In genomic region chr11:62855571-62856332, GRCh38 we compare ENCODE assay signal across 1 cellular context.
TF ChIP-seq lines count a peak whose summit lies in the region.

No MANE protein-coding gene starts in this region.

TF ChIP-seq in HepG2, 621 proteins besides CTCF, POLR2A, EP300 and RAD21 (continued from another document and continues in another):
- peak; percentile 94 for TF ChIP-seq NFAT5 (CRISPR knock-in tag; IDR thresholded peaks at IDR 0.05)
- TF ChIP-seq ATF6 (CRISPR knock-in tag; conservative IDR thresholded peaks at IDR 0.05) = peak; percentile 89; the same call in 1 of the 2 replicates
- TF ChIP-seq ZNF850 (CRISPR knock-in tag; conservative IDR thresholded peaks at IDR 0.05) = no peak
- TF ChIP-seq PBX2 (CRISPR knock-in tag; IDR thresholded peaks at IDR 0.05) = no peak
- peak; percentile 85; the same call in 1 of the 2 replicates for TF ChIP-seq ZSCAN20 (CRISPR knock-in tag; IDR thresholded peaks at IDR 0.05; ENCODE audit: borderline replicate concordance)
- peak; percentile 88 for TF ChIP-seq GZF1 (CRISPR knock-in tag; IDR thresholded peaks at IDR 0.05)
- peak; percentile 74; the same call in 1 of the 2 replicates for TF ChIP-seq ZNF513 (CRISPR knock-in tag; conservative IDR thresholded peaks at IDR 0.05)
- TF ChIP-seq ZNF713 (CRISPR knock-in tag; IDR thresholded peaks at IDR 0.05) = no peak
- no peak; the same call in 1 of the 2 replicates for TF ChIP-seq KLF15 (CRISPR knock-in tag; IDR thresholded peaks at IDR 0.05; ENCODE audit: borderline replicate concordance)
- TF ChIP-seq AGO1 (IDR thresholded peaks at IDR 0.05; ENCODE audit: low read depth, low read length, poor library complexity, severe bottlenecking) = no peak
- TF ChIP-seq CCDC6 (CRISPR knock-in tag; IDR thresholded peaks at IDR 0.05) = peak; percentile 86
- no peak for TF ChIP-seq ZNF646 (CRISPR knock-in tag; IDR thresholded peaks at IDR 0.05)
- peak; percentile 97; the same call in 1 of the 2 replicates for TF ChIP-seq LBX2 (CRISPR knock-in tag; IDR thresholded peaks at IDR 0.05; ENCODE audit: borderline replicate concordance)
- TF ChIP-seq ZNF839 (CRISPR knock-in tag; IDR thresholded peaks at IDR 0.05; ENCODE audit: borderline replicate concordance) = peak; percentile 82; the same call in 1 of the 2 replicates
- TF ChIP-seq NKX3-1 (CRISPR knock-in tag; IDR thresholded peaks at IDR 0.05) = peak; percentile 99
- TF ChIP-seq TBX2 (CRISPR knock-in tag; IDR thresholded peaks at IDR 0.05; ENCODE audit: borderline replicate concordance) = peak; percentile 97
- TF ChIP-seq KLF13 (CRISPR knock-in tag; IDR thresholded peaks at IDR 0.05) = 0 out of 2 replicates have a peak, but pooled peaks have one; percentile 54
- TF ChIP-seq ZSCAN25 (CRISPR knock-in tag; IDR thresholded peaks at IDR 0.05) = peak; percentile 81
- peak; percentile 71; the same call in 1 of the 2 replicates for TF ChIP-seq JUND (CRISPR knock-in tag; IDR thresholded peaks at IDR 0.05)
- no peak for TF ChIP-seq SMARCC2 (IDR thresholded peaks at IDR 0.05)
- peak; percentile 99 for TF ChIP-seq BRCA1 (CRISPR knock-in tag; IDR thresholded peaks at IDR 0.05)
- TF ChIP-seq ZNF34 (CRISPR knock-in tag; IDR thresholded peaks at IDR 0.05; ENCODE audit: borderline replicate concordance) = no peak; the same call in 1 of the 2 replicates
- TF ChIP-seq HNRNPH1 (optimal IDR thresholded peaks at IDR 0.05; ENCODE audit: low read depth, low read length) = no peak
- TF ChIP-seq ZNF703 (CRISPR knock-in tag; IDR thresholded peaks at IDR 0.05; ENCODE audit: borderline replicate concordance) = peak; percentile 86; the same call in 1 of the 2 replicates
- TF ChIP-seq ZBTB34 (CRISPR knock-in tag; IDR thresholded peaks at IDR 0.05) = peak; percentile 82; the same call in 1 of the 2 replicates
- peak; percentile 62; the same call in 1 of the 2 replicates for TF ChIP-seq ZNF556 (CRISPR knock-in tag; IDR thresholded peaks at IDR 0.05; ENCODE audit: borderline replicate concordance)
- peak; percentile 93 for TF ChIP-seq ZFP90 (CRISPR knock-in tag; IDR thresholded peaks at IDR 0.05; ENCODE audit: borderline replicate concordance)
- no peak for TF ChIP-seq SETDB1 (CRISPR knock-in tag; IDR thresholded peaks at IDR 0.05; ENCODE audit: borderline replicate concordance)
- peak; percentile 92 for TF ChIP-seq MYPOP (CRISPR knock-in tag; IDR thresholded peaks at IDR 0.05)
- no peak for TF ChIP-seq ZKSCAN5 (CRISPR knock-in tag; IDR thresholded peaks at IDR 0.05)
- peak; percentile 70 for TF ChIP-seq SUZ12 (IDR thresholded peaks at IDR 0.05; ENCODE audit: low read depth, low read length)
- peak; percentile 98 for TF ChIP-seq ZNF772 (CRISPR knock-in tag; IDR thresholded peaks at IDR 0.05)
- peak; percentile 81 for TF ChIP-seq ZNF614 (CRISPR knock-in tag; IDR thresholded peaks at IDR 0.05; ENCODE audit: borderline replicate concordance)
